ENCODE assay signal across 1 cellular context in the genomic region with DNA sequence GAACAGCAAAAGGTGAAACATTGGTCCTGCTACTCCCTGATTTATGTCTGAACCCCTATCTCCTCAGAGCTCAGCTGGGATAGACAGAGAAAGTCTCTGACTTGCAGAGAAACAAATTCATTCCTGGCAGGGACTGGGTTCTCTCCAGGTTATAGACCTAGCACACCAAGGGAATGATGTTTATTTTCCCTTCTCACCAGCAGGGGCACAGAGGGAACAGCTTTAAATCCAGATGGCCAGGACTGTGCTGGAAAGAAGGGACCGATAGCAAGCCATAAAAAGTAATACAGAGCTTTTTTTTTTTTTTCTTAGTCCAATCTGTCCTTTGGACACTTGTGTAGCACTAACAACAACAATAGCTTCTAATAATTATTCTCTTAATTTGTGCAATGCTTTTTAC.
TF ChIP-seq lines count a peak whose summit lies in the region.

No MANE protein-coding gene starts in this region.

TF ChIP-seq in HepG2, 621 proteins besides CTCF, POLR2A, EP300 and RAD21 (continued from another document):
- TF ChIP-seq, protein P1, sequence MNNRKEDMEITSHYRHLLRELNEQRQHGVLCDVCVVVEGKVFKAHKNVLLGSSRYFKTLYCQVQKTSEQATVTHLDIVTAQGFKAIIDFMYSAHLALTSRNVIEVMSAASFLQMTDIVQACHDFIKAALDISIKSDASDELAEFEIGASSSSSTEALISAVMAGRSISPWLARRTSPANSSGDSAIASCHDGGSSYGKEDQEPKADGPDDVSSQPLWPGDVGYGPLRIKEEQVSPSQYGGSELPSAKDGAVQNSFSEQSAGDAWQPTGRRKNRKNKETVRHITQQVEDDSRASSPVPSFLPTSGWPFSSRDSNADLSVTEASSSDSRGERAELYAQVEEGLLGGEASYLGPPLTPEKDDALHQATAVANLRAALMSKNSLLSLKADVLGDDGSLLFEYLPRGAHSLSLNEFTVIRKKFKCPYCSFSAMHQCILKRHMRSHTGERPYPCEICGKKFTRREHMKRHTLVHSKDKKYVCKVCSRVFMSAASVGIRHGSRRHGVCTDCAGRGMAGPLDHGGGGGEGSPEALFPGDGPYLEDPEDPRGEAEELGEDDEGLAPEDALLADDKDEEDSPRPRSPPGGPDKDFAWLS (CRISPR knock-in tag; IDR thresholded peaks at IDR 0.05; ENCODE audit: borderline replicate concordance), result no peak
- TF ChIP-seq, protein P2, sequence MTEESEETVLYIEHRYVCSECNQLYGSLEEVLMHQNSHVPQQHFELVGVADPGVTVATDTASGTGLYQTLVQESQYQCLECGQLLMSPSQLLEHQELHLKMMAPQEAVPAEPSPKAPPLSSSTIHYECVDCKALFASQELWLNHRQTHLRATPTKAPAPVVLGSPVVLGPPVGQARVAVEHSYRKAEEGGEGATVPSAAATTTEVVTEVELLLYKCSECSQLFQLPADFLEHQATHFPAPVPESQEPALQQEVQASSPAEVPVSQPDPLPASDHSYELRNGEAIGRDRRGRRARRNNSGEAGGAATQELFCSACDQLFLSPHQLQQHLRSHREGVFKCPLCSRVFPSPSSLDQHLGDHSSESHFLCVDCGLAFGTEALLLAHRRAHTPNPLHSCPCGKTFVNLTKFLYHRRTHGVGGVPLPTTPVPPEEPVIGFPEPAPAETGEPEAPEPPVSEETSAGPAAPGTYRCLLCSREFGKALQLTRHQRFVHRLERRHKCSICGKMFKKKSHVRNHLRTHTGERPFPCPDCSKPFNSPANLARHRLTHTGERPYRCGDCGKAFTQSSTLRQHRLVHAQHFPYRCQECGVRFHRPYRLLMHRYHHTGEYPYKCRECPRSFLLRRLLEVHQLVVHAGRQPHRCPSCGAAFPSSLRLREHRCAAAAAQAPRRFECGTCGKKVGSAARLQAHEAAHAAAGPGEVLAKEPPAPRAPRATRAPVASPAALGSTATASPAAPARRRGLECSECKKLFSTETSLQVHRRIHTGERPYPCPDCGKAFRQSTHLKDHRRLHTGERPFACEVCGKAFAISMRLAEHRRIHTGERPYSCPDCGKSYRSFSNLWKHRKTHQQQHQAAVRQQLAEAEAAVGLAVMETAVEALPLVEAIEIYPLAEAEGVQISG (CRISPR knock-in tag; IDR thresholded peaks at IDR 0.05), result no peak
- no peak for TF ChIP-seq PHF8 (CRISPR knock-in tag; IDR thresholded peaks at IDR 0.05)
- TF ChIP-seq ZBTB3 (CRISPR knock-in tag; IDR thresholded peaks at IDR 0.05; ENCODE audit: borderline replicate concordance, low read depth), result no peak
- no peak for TF ChIP-seq ZFP82 (CRISPR knock-in tag; IDR thresholded peaks at IDR 0.05; ENCODE audit: borderline replicate concordance)
- TF ChIP-seq, protein P3, sequence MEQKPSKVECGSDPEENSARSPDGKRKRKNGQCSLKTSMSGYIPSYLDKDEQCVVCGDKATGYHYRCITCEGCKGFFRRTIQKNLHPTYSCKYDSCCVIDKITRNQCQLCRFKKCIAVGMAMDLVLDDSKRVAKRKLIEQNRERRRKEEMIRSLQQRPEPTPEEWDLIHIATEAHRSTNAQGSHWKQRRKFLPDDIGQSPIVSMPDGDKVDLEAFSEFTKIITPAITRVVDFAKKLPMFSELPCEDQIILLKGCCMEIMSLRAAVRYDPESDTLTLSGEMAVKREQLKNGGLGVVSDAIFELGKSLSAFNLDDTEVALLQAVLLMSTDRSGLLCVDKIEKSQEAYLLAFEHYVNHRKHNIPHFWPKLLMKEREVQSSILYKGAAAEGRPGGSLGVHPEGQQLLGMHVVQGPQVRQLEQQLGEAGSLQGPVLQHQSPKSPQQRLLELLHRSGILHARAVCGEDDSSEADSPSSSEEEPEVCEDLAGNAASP (CRISPR knock-in tag; IDR thresholded peaks at IDR 0.05; ENCODE audit: borderline replicate concordance), result no peak
- no peak for TF ChIP-seq ZNF674 (CRISPR knock-in tag; IDR thresholded peaks at IDR 0.05; ENCODE audit: low read depth)
- no peak for TF ChIP-seq HNRNPL (IDR thresholded peaks at IDR 0.05; ENCODE audit: low read depth, low read length)
- no peak for TF ChIP-seq SETDB1 (CRISPR knock-in tag; IDR thresholded peaks at IDR 0.05; ENCODE audit: borderline replicate concordance)
- TF ChIP-seq IRX3 (CRISPR knock-in tag; IDR thresholded peaks at IDR 0.05; ENCODE audit: borderline replicate concordance, low read depth), result no peak
- no peak for TF ChIP-seq ZNF484 (CRISPR knock-in tag; IDR thresholded peaks at IDR 0.05; ENCODE audit: borderline replicate concordance, low read depth)
TF ChIP-seq in HepG2: peak in this region for 0.
